Comparison of ENCODE assay signal across 8 cellular contexts in genomic region chr14:85622986-85623385, GRCh38.
"Had no signal": no experiment of that assay in that cellular context is flagged by ENCODE, and none has a peak within 500 bp of the region (broad histone marks: within the 10 kb centered on the region; RNA-seq: fewer than 3 reads in every experiment).

No MANE protein-coding gene starts in this region.

- H3K9me3 ChIP-seq: HAP-1 had no signal

- H3K36me3 ChIP-seq: HAP-1 had no signal

- H3K27ac ChIP-seq: GM23248, HL-60 had no signal

- DNase-seq: GM23248, GOT3, H7, HFFc6 had no signal

- H3K9me3 Mint-ChIP-seq: HFFc6 had no signal

- H3K27ac Mint-ChIP-seq: HFFc6 had no signal

- ATAC-seq: HCT116, HepG2 had no signal

- H2AFZ ChIP-seq: GM23248 had no signal

- H3K9ac ChIP-seq: GM23248 had no signal

- H3K4me3 ChIP-seq: GM23248, HAP-1 had no signal

- H3K4me3 Mint-ChIP-seq: HFFc6 had no signal
